In the genomic region with DNA sequence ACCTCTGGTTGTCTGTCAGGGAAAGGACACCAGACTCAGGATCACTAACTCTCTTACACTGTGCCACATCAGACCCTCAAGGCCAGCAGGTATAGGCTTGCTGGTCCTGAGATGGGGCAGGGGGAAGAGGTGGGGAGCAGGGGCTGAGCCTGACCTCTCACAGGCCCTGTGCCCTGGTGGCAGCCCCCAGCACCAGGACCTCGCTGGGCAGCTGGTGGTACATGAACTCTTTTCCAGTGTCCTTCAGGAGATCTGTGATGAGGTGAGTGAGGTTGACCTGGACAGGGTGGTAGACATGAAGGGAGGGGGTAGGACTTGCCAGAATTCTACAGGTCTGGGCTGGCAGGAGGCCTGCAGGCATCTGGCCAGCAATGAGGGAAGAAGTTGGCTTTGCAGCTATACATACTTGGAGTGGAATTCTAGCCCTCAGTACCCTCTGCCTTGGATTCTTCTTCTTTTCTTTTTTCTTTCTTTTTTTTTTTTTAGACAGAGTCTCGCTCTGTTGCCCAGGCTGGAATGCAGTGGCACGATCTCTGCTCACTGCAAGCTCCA, we compare ENCODE assay signal across 1 cellular context.
TF ChIP-seq lines count a peak whose summit lies in the region.

No MANE protein-coding gene starts in this region.

TF ChIP-seq in GM23338, 12 proteins besides CTCF, POLR2A, EP300 and RAD21:
- no peak for TF ChIP-seq ZNF462 (CRISPR knock-in tag; IDR thresholded peaks at IDR 0.05)
- no peak for TF ChIP-seq NANOG (IDR thresholded peaks at IDR 0.05; ENCODE audit: borderline replicate concordance)
- TF ChIP-seq JUNB (IDR thresholded peaks at IDR 0.05; ENCODE audit: unreplicated experiment), result no peak
- no peak for TF ChIP-seq EZH2 (IDR thresholded peaks at IDR 0.05; ENCODE audit: low read depth, unreplicated experiment)
- TF ChIP-seq STAT1 (IDR thresholded peaks at IDR 0.05; ENCODE audit: unreplicated experiment), result no peak
- TF ChIP-seq ZNF331 (CRISPR knock-in tag; IDR thresholded peaks at IDR 0.05; ENCODE audit: low read depth), result no peak
- no peak for TF ChIP-seq ZNF114 (CRISPR knock-in tag; IDR thresholded peaks at IDR 0.05)
- TF ChIP-seq EZH2phosphoT487 (IDR thresholded peaks at IDR 0.05; ENCODE audit: unreplicated experiment), result no peak
- no peak for TF ChIP-seq CREB1 (CRISPR knock-in tag; IDR thresholded peaks at IDR 0.05; ENCODE audit: low read depth)
- no peak for TF ChIP-seq REST (IDR thresholded peaks at IDR 0.05; ENCODE audit: unreplicated experiment)
- TF ChIP-seq, protein P1, sequence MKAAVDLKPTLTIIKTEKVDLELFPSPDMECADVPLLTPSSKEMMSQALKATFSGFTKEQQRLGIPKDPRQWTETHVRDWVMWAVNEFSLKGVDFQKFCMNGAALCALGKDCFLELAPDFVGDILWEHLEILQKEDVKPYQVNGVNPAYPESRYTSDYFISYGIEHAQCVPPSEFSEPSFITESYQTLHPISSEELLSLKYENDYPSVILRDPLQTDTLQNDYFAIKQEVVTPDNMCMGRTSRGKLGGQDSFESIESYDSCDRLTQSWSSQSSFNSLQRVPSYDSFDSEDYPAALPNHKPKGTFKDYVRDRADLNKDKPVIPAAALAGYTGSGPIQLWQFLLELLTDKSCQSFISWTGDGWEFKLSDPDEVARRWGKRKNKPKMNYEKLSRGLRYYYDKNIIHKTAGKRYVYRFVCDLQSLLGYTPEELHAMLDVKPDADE (IDR thresholded peaks at IDR 0.05), result no peak
- TF ChIP-seq POLR2AphosphoS5 (IDR thresholded peaks at IDR 0.05; ENCODE audit: low read depth), result no peak
TF ChIP-seq in GM23338: peak in this region for 0.
